Comparison of ENCODE assay signal across 1 cellular context in genomic region chrX:49247916-49248811, GRCh38.
TF ChIP-seq lines count a peak whose summit lies in the region.

No MANE protein-coding gene starts in this region.

TF ChIP-seq in HepG2, 621 proteins besides CTCF, POLR2A, EP300 and RAD21:
- TF ChIP-seq LRRFIP1 (CRISPR knock-in tag; conservative IDR thresholded peaks at IDR 0.05), result no peak
- no peak for TF ChIP-seq ZNF704 (CRISPR knock-in tag; IDR thresholded peaks at IDR 0.05; ENCODE audit: borderline replicate concordance)
- no peak for TF ChIP-seq NFE2 (CRISPR knock-in tag; IDR thresholded peaks at IDR 0.05)
- TF ChIP-seq NR3C1 (CRISPR knock-in tag; IDR thresholded peaks at IDR 0.05), result no peak
- TF ChIP-seq ZNF564 (CRISPR knock-in tag; IDR thresholded peaks at IDR 0.05), result no peak
- no peak for TF ChIP-seq FOXP1 (IDR thresholded peaks at IDR 0.05)
- TF ChIP-seq FOXP1 (CRISPR knock-in tag; IDR thresholded peaks at IDR 0.05), result no peak
- no peak for TF ChIP-seq ZBTB42 (CRISPR knock-in tag; IDR thresholded peaks at IDR 0.05)
- no peak for TF ChIP-seq ZNF432 (CRISPR knock-in tag; IDR thresholded peaks at IDR 0.05; ENCODE audit: borderline replicate concordance)
